22 cellular contexts compared by ENCODE assay signal in the genomic region with DNA sequence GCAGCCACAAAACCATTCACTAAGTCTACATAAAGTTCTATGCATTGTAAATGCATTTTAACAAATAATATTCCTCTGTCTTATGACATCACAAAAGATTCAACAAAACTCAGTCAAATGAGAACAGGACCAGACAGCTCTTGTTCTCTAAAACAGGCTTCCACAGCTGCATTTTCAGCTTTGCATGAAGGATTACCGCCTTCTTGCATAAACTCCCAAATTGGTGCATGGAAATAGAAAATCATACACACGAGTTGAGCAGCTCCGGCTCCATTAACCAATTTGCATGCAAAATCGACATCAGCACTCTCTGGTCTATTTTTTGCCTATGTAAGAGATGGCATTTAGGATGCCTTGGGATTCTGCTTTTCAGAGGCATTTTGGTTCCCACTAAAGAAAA.
DNase-seq lines count a peak whose midpoint lies in the region; ATAC-seq, FAIRE-seq and TF ChIP-seq lines count a peak whose summit lies in the region.
"Had no signal": no experiment of that assay in that cellular context is flagged by ENCODE, and none has a peak within 500 bp of the region (broad histone marks: within the 10 kb centered on the region; RNA-seq: fewer than 3 reads in every experiment).

No MANE protein-coding gene starts in this region.

- TF ChIP-seq EP300 in HepG2 (IDR thresholded peaks at IDR 0.05; ENCODE audit: low read depth in 2 of 2, low read length in 2 of 2) (no peak), HepG2 (CRISPR knock-in tag; IDR thresholded peaks at IDR 0.05; ENCODE audit: borderline replicate concordance) (no peak), gastroesophageal sphincter (IDR thresholded peaks at IDR 0.05) (no peak)

- no peaks in the 10 kb centered on the region for H3K4me1 ChIP-seq in HepG2 (ENCODE audit: insufficient read depth, low read length)
- no peaks in the 10 kb centered on the region for H3K4me1 ChIP-seq in right lobe of liver
- H3K4me1 ChIP-seq in gastroesophageal sphincter = peaks cover 5 to 43% (median 11%) of the 10 kb centered on the region in 3 donors
- peaks cover 0 to 40% (median 14%) of the 10 kb centered on the region in 4 donors for H3K4me1 ChIP-seq in tibial artery

- CTCF ChIA-PET in HepG2 (lab: Yijun Ruan, JAX; ENCODE audit: low intra/inter-chr PET ratio, low total read pairs) = no interaction called here

- in situ Hi-C loops in HepG2 (cut with HindIII; ENCODE audit: extremely low pct_ligation_motif_present, low pct_unique_long_range_greater_than_20kb) = no loop called here

- peaks cover 0 to 19% of the 10 kb centered on the region in 2 experiments; a peak in 2 of 5 replicates for H3K27me3 ChIP-seq in HepG2 (ENCODE audit: control insufficient read depth in 1 of 2, insufficient read depth in 2 of 2, low read length in 2 of 2)
- no peaks in the 10 kb centered on the region for H3K27me3 ChIP-seq in right lobe of liver
- H3K27me3 ChIP-seq in gastroesophageal sphincter = no peaks in the 10 kb centered on the region
- H3K27me3 ChIP-seq in tibial artery = no peaks in the 10 kb centered on the region
- H3K27me3 ChIP-seq: SJCRH30 had no signal

- TF ChIP-seq POLR2A in HepG2 (IDR thresholded peaks at IDR 0.05; ENCODE audit: insufficient read depth in 1 of 2, low read depth in 2 of 2, low read length in 2 of 2) (no peak), right lobe of liver (IDR thresholded peaks at IDR 0.05) (no peak), gastroesophageal sphincter (IDR thresholded peaks at IDR 0.05) (no peak)

- no peak for ATAC-seq in HepG2
- ATAC-seq in right lobe of liver = no peak
- ATAC-seq in gastroesophageal sphincter = no peak
- no peak for ATAC-seq in GM19395 (IDR thresholded peaks at IDR 0.05; ENCODE audit: unreplicated experiment)
- ATAC-seq: A549 had no signal

- DNase-seq in HepG2 (ENCODE audit: low spot score) (no peak), right lobe of liver (no peak), NCI-H526 treated with DMSO at 0.1 percent for 48 hours (lab: John Stamatoyannopoulos, UW) (peak; percentile 16), tibial artery (no peak), D721Med (ENCODE audit: insufficient read length, low spot score) (no peak)
- DNase-seq in stimulated activated CD4-positive, alpha-beta T cell treated with anti-CD3 and anti-CD28 coated beads, Interleukin-4, amount 100 ng/mL, for 4 hours = no peak
- DNase-seq: CD4-positive, alpha-beta T cell; COR-L47; DMS 273 treated with DMSO at 0.1 percent for 48 hours; DMS79 treated with DMSO at 0.1 percent for 48 hours; GOT3; HCEC 1CT; NCI-H1417 treated with DMSO at 0.1 percent for 48 hours; NCI-H187; NCI-H446 treated with DMSO at 0.1 percent for 48 hours; OCI-M1; SJCRH30 had no signal

- TF ChIP-seq CTCF in HepG2 (CRISPR knock-in tag; IDR thresholded peaks at IDR 0.05) = no peak
- no peak for TF ChIP-seq CTCF in right lobe of liver (IDR thresholded peaks at IDR 0.05)
- TF ChIP-seq CTCF in gastroesophageal sphincter (IDR thresholded peaks at IDR 0.05) = no peak
- no peak for TF ChIP-seq CTCF in tibial artery (IDR thresholded peaks at IDR 0.05)
- TF ChIP-seq CTCF in D721Med (IDR thresholded peaks at IDR 0.05; ENCODE audit: insufficient read depth, missing control alignments) = no peak

- no peak overlapping the region for H3K4me3 ChIP-seq in HepG2 (replicated peaks in 1 of 3; ENCODE audit: insufficient read depth in 1 of 3, low read depth in 2 of 3, low read length in 3 of 3)
- H3K4me3 ChIP-seq in right lobe of liver = no peak overlapping the region
- no peak overlapping the region for H3K4me3 ChIP-seq in gastroesophageal sphincter
- H3K4me3 ChIP-seq in tibial artery = no peak overlapping the region
- H3K4me3 ChIP-seq: A549, SJCRH30 had no signal

- no peaks in the 10 kb centered on the region for H3K79me2 ChIP-seq in HepG2 (ENCODE audit: insufficient read depth, low read length)

- H3K27ac ChIP-seq in HepG2 (ENCODE audit: extremely low read length, insufficient read depth, low read length) = no peak overlapping the region
- H3K27ac ChIP-seq in right lobe of liver = no peak overlapping the region
- H3K27ac ChIP-seq in gastroesophageal sphincter = peak overlapping the region in 3 of 4 donors; percentile 40 to 75 (median 67)
- peak overlapping the region; percentile 39 to 69 for H3K27ac ChIP-seq in tibial artery
- H3K27ac ChIP-seq: A549, SJCRH30 had no signal

- 3% methylated on average over 4 of the region's 4 CpGs for WGBS in HepG2 (ENCODE audit: low lambda C conversion rate)
- 90% methylated on average over 4 of the region's 4 CpGs for WGBS in right lobe of liver (ENCODE audit: insufficient coverage, low coverage, low lambda C conversion rate, missing lambda C conversion rate)
- 82 to 91% methylated on average over 4 of the region's 4 CpGs for WGBS in gastroesophageal sphincter (ENCODE audit: low coverage in 1 of 2), 2 donors

- TF ChIP-seq RAD21 in HepG2 (CRISPR knock-in tag; IDR thresholded peaks at IDR 0.05) = no peak

- H3K36me3 ChIP-seq in HepG2 (replicated peaks in 1 of 2; ENCODE audit: control insufficient read depth in 1 of 2, insufficient read depth in 2 of 2, low read length in 2 of 2) = no peaks in the 10 kb centered on the region
- no peaks in the 10 kb centered on the region for H3K36me3 ChIP-seq in right lobe of liver
- no peaks in the 10 kb centered on the region for H3K36me3 ChIP-seq in gastroesophageal sphincter
- no peaks in the 10 kb centered on the region for H3K36me3 ChIP-seq in tibial artery
- H3K36me3 ChIP-seq: SJCRH30 had no signal

- H3K9ac ChIP-seq in HepG2 (ENCODE audit: insufficient read depth, low read depth, low read length) = no peak overlapping the region

- H3K4me2 ChIP-seq in HepG2 (ENCODE audit: low read depth, low read length) = no peak overlapping the region
- H3K4me2 ChIP-seq: A549 had no signal

- intact Hi-C loops in HepG2 (cut with micrococcal nuclease; ENCODE audit: unreplicated experiment) (no loop called here), right lobe of liver (cut with DNase I) (no loop called here), tibial artery (cut with DNase I; ENCODE audit: low total_unique reads) (no loop called here)

- FAIRE-seq in HepG2 (lab: Jason Lieb, UNC) (no peak), D721Med (lab: Jason Lieb, UNC) (no peak)
- FAIRE-seq: A549, GM12891, RCC 7860 had no signal

- POLR2A ChIA-PET in HepG2 (lab: Yijun Ruan, JAX) = no interaction called here

- no TSS peak for BruUV-seq in HepG2 (replicated peaks; lab: Mats Ljungman, UMichigan)

- no peak overlapping the region for H2AFZ ChIP-seq in HepG2 (ENCODE audit: low read length)

- H3K9me3 ChIP-seq in HepG2 (ENCODE audit: low read length) (no peaks in the 10 kb centered on the region), right lobe of liver (no peaks in the 10 kb centered on the region), gastroesophageal sphincter (no peaks in the 10 kb centered on the region), tibial artery (no peaks in the 10 kb centered on the region)
- H3K9me3 ChIP-seq: A549, SJCRH30 had no signal

- H4K20me1 ChIP-seq in HepG2 (ENCODE audit: insufficient read depth, low read length) = no peaks in the 10 kb centered on the region

TF ChIP-seq in HepG2, 621 proteins besides CTCF, POLR2A, EP300 and RAD21:
- TF ChIP-seq TMF1 (CRISPR knock-in tag; IDR thresholded peaks at IDR 0.05; ENCODE audit: low read depth) (no peak), CREB1 (IDR thresholded peaks at IDR 0.05) (peak; percentile 43; the same call in 1 of the 2 replicates), CREB1 (CRISPR knock-in tag; IDR thresholded peaks at IDR 0.05) (no peak)

Comparison
In these comparisons a context has a peak if more than half of its experiments do, and no peak if none do; other contexts are left out.
1. H3K27ac ChIP-seq: peak in gastroesophageal sphincter (3 of 4) and tibial artery (2 of 2); none in HepG2 (single experiment) and right lobe of liver (0 of 3).